In genomic region chr12:62632521-62632920, GRCh38 we compare ENCODE assay signal across 8 cellular contexts.
DNase-seq lines count a peak whose midpoint lies in the region; ATAC-seq and TF ChIP-seq lines count a peak whose summit lies in the region.

No MANE protein-coding gene starts in this region.

- no peak overlapping the region for H3K27ac Mint-ChIP-seq in activated CD8-positive, alpha-beta T cell treated with anti-CD3 and anti-CD28 coated beads for 36 hours
- no peak overlapping the region for H3K27ac Mint-ChIP-seq in neural progenitor cell

- no peaks in the 10 kb centered on the region for H3K9me3 ChIP-seq in neural progenitor cell (ENCODE audit: low read depth)

- H3K4me3 ChIP-seq in AG10803 (ENCODE audit: low read length) (peak overlapping the region; percentile 28), neural progenitor cell (peak overlapping the region; percentile 51)

- H3K4me2 ChIP-seq in neural progenitor cell: peak overlapping the region; percentile 86

- CTCF ChIA-PET in activated CD8-positive, alpha-beta T cell treated with anti-CD3 and anti-CD28 coated beads for 36 hours (lab: Charles Lee): interaction anchor here (0.9 to 1.4 kb wide), 3 partner anchors 13 to 159 kb away, joined by 3 read pairs; no protein-coding TSS in a partner anchor
- CTCF ChIA-PET in HEK293T (lab: Yijun Ruan, JAX): no interaction called here

- no peaks in the 10 kb centered on the region for H3K79me2 ChIP-seq in neural progenitor cell (ENCODE audit: low read depth)

- H3K36me3 Mint-ChIP-seq in activated CD8-positive, alpha-beta T cell treated with anti-CD3 and anti-CD28 coated beads for 36 hours (ENCODE audit: low read depth): no peaks in the 10 kb centered on the region
- peaks cover 3% of the 10 kb centered on the region for H3K36me3 Mint-ChIP-seq in neural progenitor cell

- H3K4me1 Mint-ChIP-seq in activated CD8-positive, alpha-beta T cell treated with anti-CD3 and anti-CD28 coated beads for 36 hours (ENCODE audit: low read depth): peaks cover 14% of the 10 kb centered on the region
- peaks cover 57% of the 10 kb centered on the region for H3K4me1 Mint-ChIP-seq in neural progenitor cell

- H4K20me1 ChIP-seq in neural progenitor cell (ENCODE audit: low read depth): no peaks in the 10 kb centered on the region

- peak overlapping the region; percentile 67 for H3K4me3 Mint-ChIP-seq in activated CD8-positive, alpha-beta T cell treated with anti-CD3 and anti-CD28 coated beads for 36 hours
- H3K4me3 Mint-ChIP-seq in neural progenitor cell: peak overlapping the region; percentile 83

- DNase-seq in AG10803 (ENCODE audit: low read depth) (peak; percentile 89), foreskin keratinocyte (peak in 1 of 2 donors; percentile 9), neural progenitor cell (ENCODE audit: low spot score) (peak; percentile 55), GOT3 (lab: John Stamatoyannopoulos, UW) (no peak), HEK293T (ENCODE audit: extremely low spot score) (no peak)
- no peak for DNase-seq in activated CD8-positive, alpha-beta T cell treated with anti-CD3 and anti-CD28 coated beads for 36 hours

- peak overlapping the region; percentile 75 for H2AFZ ChIP-seq in neural progenitor cell (replicated peaks)

- H3K36me3 ChIP-seq in neural progenitor cell: no peaks in the 10 kb centered on the region

- intact Hi-C loops in activated CD8-positive, alpha-beta T cell treated with anti-CD3 and anti-CD28 coated beads for 36 hours (cut with micrococcal nuclease): no loop called here

- peaks cover 54% of the 10 kb centered on the region for H3K27me3 Mint-ChIP-seq in activated CD8-positive, alpha-beta T cell treated with anti-CD3 and anti-CD28 coated beads for 36 hours
- peaks cover 9% of the 10 kb centered on the region for H3K27me3 Mint-ChIP-seq in neural progenitor cell (ENCODE audit: insufficient read depth, low read depth)

- H3K9ac ChIP-seq in neural progenitor cell: no peak overlapping the region

- TF ChIP-seq CTCF in AG10803 (conservative IDR thresholded peaks at IDR 0.05; ENCODE audit: low read length) (no peak), foreskin keratinocyte (conservative IDR thresholded peaks at IDR 0.05) (no peak), neural progenitor cell (IDR thresholded peaks at IDR 0.05) (no peak)
- no peak for TF ChIP-seq CTCF in activated CD8-positive, alpha-beta T cell treated with anti-CD3 and anti-CD28 coated beads for 36 hours (IDR thresholded peaks at IDR 0.05)

- H3K27ac ChIP-seq in foreskin keratinocyte: no peak overlapping the region
- no peak overlapping the region for H3K27ac ChIP-seq in neural progenitor cell

- H3F3A ChIP-seq in neural progenitor cell (ENCODE audit: low read depth): peaks cover 41% of the 10 kb centered on the region

- peaks cover 6% of the 10 kb centered on the region for H3K4me1 ChIP-seq in foreskin keratinocyte
- H3K4me1 ChIP-seq in neural progenitor cell: peaks cover 54% of the 10 kb centered on the region

- H3K27me3 ChIP-seq in foreskin keratinocyte (no peaks in the 10 kb centered on the region), neural progenitor cell (peaks cover 36% of the 10 kb centered on the region)

- no peaks in the 10 kb centered on the region for H3K9me3 Mint-ChIP-seq in activated CD8-positive, alpha-beta T cell treated with anti-CD3 and anti-CD28 coated beads for 36 hours
- no peaks in the 10 kb centered on the region for H3K9me3 Mint-ChIP-seq in neural progenitor cell

- ATAC-seq in GM18858 (IDR thresholded peaks at IDR 0.05; ENCODE audit: unreplicated experiment): peak; percentile 42
- ATAC-seq in HG03097 (IDR thresholded peaks at IDR 0.05; ENCODE audit: low FRiP score, unreplicated experiment): peak; percentile 40
- peak; percentile 35 for ATAC-seq in activated CD8-positive, alpha-beta T cell treated with anti-CD3 and anti-CD28 coated beads for 36 hours
- ATAC-seq in foreskin keratinocyte: peak; percentile 37

- POLR2A ChIA-PET in activated CD8-positive, alpha-beta T cell treated with anti-CD3 and anti-CD28 coated beads for 36 hours (lab: Charles Lee): no interaction called here
- POLR2A ChIA-PET in HEK293T (lab: Yijun Ruan, JAX): no interaction called here

TF ChIP-seq in HEK293T, 16 proteins besides CTCF, POLR2A, EP300 and RAD21:
- no peak for TF ChIP-seq CTBP1 (IDR thresholded peaks at IDR 0.05; ENCODE audit: borderline replicate concordance)
- no peak for TF ChIP-seq NFRKB (IDR thresholded peaks at IDR 0.05)
- TF ChIP-seq ZNF384 (IDR thresholded peaks at IDR 0.05): no peak
- TF ChIP-seq ARNT (IDR thresholded peaks at IDR 0.05): no peak

Comparison
In these comparisons a context has a peak if more than half of its experiments do, and no peak if none do; other contexts are left out.
1. DNase-seq: peak in AG10803 (single experiment) and neural progenitor cell (single experiment); none in activated CD8-positive, alpha-beta T cell treated with anti-CD3 and anti-CD28 coated beads for 36 hours (single experiment), GOT3 (single experiment) and HEK293T (single experiment).
2. Peak in every context shown above with its lines, with median percentiles within 50 percentile points of each other: ATAC-seq.